In the genomic region with DNA sequence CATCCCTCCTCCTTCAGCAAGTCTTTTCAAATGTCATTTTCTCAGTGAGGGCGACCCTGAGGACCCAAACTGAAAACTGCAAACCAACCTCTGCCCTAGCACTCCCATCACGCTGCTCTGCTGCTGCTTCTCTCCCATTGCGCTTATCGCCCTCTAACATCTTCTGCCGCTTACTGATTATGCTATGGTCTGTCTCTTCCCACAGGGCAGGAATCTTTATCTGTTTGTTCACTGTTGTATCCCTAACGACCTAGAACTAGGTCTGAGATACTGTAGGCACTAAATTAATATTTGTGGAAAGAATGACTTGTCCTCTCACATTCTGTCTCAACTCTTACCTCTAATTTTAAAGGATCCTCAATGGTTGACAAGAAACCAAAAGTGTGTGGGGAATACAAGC, we compare ENCODE assay signal across 27 cellular contexts. TPM values are rescaled to one million over a fixed set of nuclear protein-coding genes. Genes with fewer than 3 reads are reported as not detected.
"Had no signal": no experiment of that assay in that cellular context is flagged by ENCODE, and none has a peak within 500 bp of the region (broad histone marks: within the 10 kb centered on the region; RNA-seq: fewer than 3 reads in every experiment).

No MANE protein-coding gene starts in this region.

- FAIRE-seq: endometrium, kidney, small intestine had no signal

- H3K4me1 ChIP-seq: foreskin keratinocyte, gastroesophageal sphincter, heart left ventricle, parathyroid adenoma, right lobe of liver, stomach, testis, tibial artery had no signal

- H2AFZ ChIP-seq: hepatocyte, parathyroid adenoma had no signal

- H3K27me3 ChIP-seq: foreskin keratinocyte, gastroesophageal sphincter, heart left ventricle, hepatocyte, right lobe of liver, stomach, testis, tibial artery had no signal

- H3K9ac ChIP-seq: parathyroid adenoma had no signal

- DNase-seq: cortex of kidney; effector memory CD8-positive, alpha-beta T cell; foreskin keratinocyte; heart left ventricle; kidney; mesenchymal stem cell; mucosa of descending colon; naive B cell; right lobe of liver; small intestine; stimulated activated CD4-positive, alpha-beta T cell treated with anti-CD3 and anti-CD28 coated beads, Interleukin-15, amount 100 ng/mL, for 24 hours; stimulated activated CD4-positive, alpha-beta T cell treated with anti-CD3 and anti-CD28 coated beads, Interleukin-4, amount 100 ng/mL, for 1 hour; stimulated activated naive CD4-positive, alpha-beta T cell treated with Interleukin-2 at 50 U/mL for 16 hours; stomach; substantia nigra; testis; tibial artery had no signal

- ATAC-seq: effector memory CD8-positive, alpha-beta T cell; esophagus mucosa; foreskin keratinocyte; gastroesophageal sphincter; heart left ventricle; left lobe of liver; mucosa of descending colon; natural killer cell treated with Interleukin-12 subunit alpha and Interleukin-12 subunit beta and Interleukin-15 and Interleukin-18, amount 100 ng/mL, for 72 hours; right lobe of liver; stimulated activated effector memory CD8-positive, alpha-beta T cell treated with anti-CD3 and anti-CD28 coated beads, Interleukin-12 subunit alpha, Interleukin-12 subunit beta, amount 100 ng/mL, for 72 hours had no signal

- H3K27ac ChIP-seq: foreskin keratinocyte, gastroesophageal sphincter, heart left ventricle, hepatocyte, parathyroid adenoma, right lobe of liver, stomach, testis, tibial artery had no signal

- H3K4me2 ChIP-seq: hepatocyte had no signal

- H3K4me3 ChIP-seq: gastroesophageal sphincter, heart left ventricle, hepatocyte, mucosa of descending colon, right lobe of liver, stomach, testis, tibial artery had no signal

RNA-seq across cellular contexts. Expression of a gene that starts 32.6 kb away (rescaled TPM):
- total RNA-seq: esophagus mucosa; hepatocyte; kidney; left lobe of liver; lung microvascular endothelial cell; natural killer cell treated with Interleukin-12 subunit alpha and Interleukin-12 subunit beta and Interleukin-15 and Interleukin-18, amount 100 ng/mL, for 72 hours; osteoblast; stomach had no signal
- polyA plus RNA-seq: foreskin keratinocyte, heart left ventricle, stomach had no signal
